Comparison of ENCODE assay signal across 9 cellular contexts in genomic region chr2:17644997-17645715, GRCh38.
A peak's percentile ranks its signal among the peaks of the same experiment; 100 is the strongest.
DNase-seq lines count a peak whose midpoint lies in the region; ATAC-seq, FAIRE-seq and TF ChIP-seq lines count a peak whose summit lies in the region.
"Had no signal": no experiment of that assay in that cellular context is flagged by ENCODE, and none has a peak within 500 bp of the region (broad histone marks: within the 10 kb centered on the region; RNA-seq: fewer than 3 reads in every experiment).

No MANE protein-coding gene starts in this region.

- TF ChIP-seq CTCF in HFFc6 (IDR thresholded peaks at IDR 0.05) (no peak), heart right ventricle (IDR thresholded peaks at IDR 0.05) (no peak), smooth muscle cell (IDR thresholded peaks at IDR 0.05; ENCODE audit: borderline replicate concordance, insufficient read depth, poor library complexity, severe bottlenecking) (no peak)

- H3K4me1 Mint-ChIP-seq in HFFc6 (ENCODE audit: low read depth) = peaks cover 44% of the 10 kb centered on the region

- peaks cover 0 to 46% (median 30%) of the 10 kb centered on the region in 9 donors for H3K4me1 ChIP-seq in heart right ventricle
- H3K4me1 ChIP-seq in smooth muscle cell (ENCODE audit: low read depth) = peaks cover 7% of the 10 kb centered on the region

- H3K36me3 Mint-ChIP-seq in HFFc6 (ENCODE audit: low read depth) = no peaks in the 10 kb centered on the region

- no peaks in the 10 kb centered on the region for H3K79me2 ChIP-seq in smooth muscle cell (ENCODE audit: low read depth)

- peak overlapping the region; percentile 48 for H3K4me2 ChIP-seq in smooth muscle cell

- no peaks in the 10 kb centered on the region for H4K20me1 ChIP-seq in smooth muscle cell (ENCODE audit: low read depth)

- 74 to 79% methylated on average over 4 of the region's 4 CpGs for WGBS in heart right ventricle, 2 donors
- 77% methylated on average over 4 of the region's 4 CpGs for WGBS in smooth muscle cell (ENCODE audit: low lambda C conversion rate)

- no peaks in the 10 kb centered on the region for H3K9me3 Mint-ChIP-seq in HFFc6
- H3K9me3 Mint-ChIP-seq: activated T-helper 2 cell treated with anti-CD3 and anti-CD28 coated beads, Interferon-gamma antibody, Interleukin-2, Interleukin-4, amounts not matched to agents 10 μg/mL and 5 μg/mL and 100 μg/mL, durations not matched to agents 14 hours and 24 hours and 36 hours had no signal

- H3K27ac ChIP-seq in angular gyrus (ENCODE audit: low read depth, low read length) = peak overlapping the region; percentile 8
- peak overlapping the region in 5 of 10 donors; percentile 2 to 43 (median 6) for H3K27ac ChIP-seq in heart right ventricle
- H3K27ac ChIP-seq in smooth muscle cell (ENCODE audit: low read depth) = peak overlapping the region; percentile 44
- H3K27ac ChIP-seq: PC-9 had no signal

- DNase-seq in HFFc6 (no peak), heart right ventricle (no peak), smooth muscle cell (lab: John Stamatoyannopoulos, UW; ENCODE audit: unreplicated experiment) (no peak), frontal cortex (ENCODE audit: low spot score in 2 of 2) (no peak)
- DNase-seq in stimulated activated CD4-positive, alpha-beta T cell treated with anti-CD3 and anti-CD28 coated beads, Interleukin-4, amount 100 ng/mL, for 24 hours = no peak
- no peak for DNase-seq in stimulated activated naive CD4-positive, alpha-beta T cell (lab: John Stamatoyannopoulos, UW)

- H3K27me3 ChIP-seq in heart right ventricle = no peaks in the 10 kb centered on the region
- no peaks in the 10 kb centered on the region for H3K27me3 ChIP-seq in smooth muscle cell (ENCODE audit: low read depth)

- no peak for FAIRE-seq in frontal cortex (lab: Jason Lieb, UNC)

- no peak overlapping the region for H2AFZ ChIP-seq in smooth muscle cell (ENCODE audit: low read depth)
- H2AFZ ChIP-seq: PC-9 had no signal

- peak overlapping the region; percentile 36; the same call in 1 of the 2 replicates for H3K27ac Mint-ChIP-seq in HFFc6
- H3K27ac Mint-ChIP-seq: activated T-helper 2 cell treated with anti-CD3 and anti-CD28 coated beads, Interferon-gamma antibody, Interleukin-2, Interleukin-4, amounts not matched to agents 10 μg/mL and 5 μg/mL and 100 μg/mL, durations not matched to agents 14 hours and 24 hours and 36 hours had no signal

- H3K36me3 ChIP-seq in heart right ventricle (no peaks in the 10 kb centered on the region), smooth muscle cell (ENCODE audit: low read depth) (no peaks in the 10 kb centered on the region)

- peaks cover 7% of the 10 kb centered on the region for H3F3A ChIP-seq in smooth muscle cell (ENCODE audit: low read depth)

- peak in 5 of 8 donors; percentile 18 to 66 (median 23) for ATAC-seq in heart right ventricle

- no peaks in the 10 kb centered on the region for H3K27me3 Mint-ChIP-seq in HFFc6 (ENCODE audit: insufficient read depth)

- no peak overlapping the region for H3K9ac ChIP-seq in smooth muscle cell (ENCODE audit: low read depth)

- intact Hi-C loops in heart right ventricle (cut with DNase I) = loop anchor here in 4 of 10 donors (2.0 to 10.0 kb wide), 3 partner anchors 70 to 110 kb away; partner anchors contain the start of gene VSNL1 (in 1 of the 4)

- H3K4me3 ChIP-seq in heart right ventricle (no peak overlapping the region), smooth muscle cell (no peak overlapping the region)
- H3K4me3 ChIP-seq: PC-9 had no signal

- no peak overlapping the region for H3K4me3 Mint-ChIP-seq in HFFc6

- no peaks in the 10 kb centered on the region for H3K9me3 ChIP-seq in heart right ventricle
- no peaks in the 10 kb centered on the region for H3K9me3 ChIP-seq in smooth muscle cell (replicated peaks; ENCODE audit: low read depth)
